ENCODE assay signal across 1 cellular context in the genomic region with DNA sequence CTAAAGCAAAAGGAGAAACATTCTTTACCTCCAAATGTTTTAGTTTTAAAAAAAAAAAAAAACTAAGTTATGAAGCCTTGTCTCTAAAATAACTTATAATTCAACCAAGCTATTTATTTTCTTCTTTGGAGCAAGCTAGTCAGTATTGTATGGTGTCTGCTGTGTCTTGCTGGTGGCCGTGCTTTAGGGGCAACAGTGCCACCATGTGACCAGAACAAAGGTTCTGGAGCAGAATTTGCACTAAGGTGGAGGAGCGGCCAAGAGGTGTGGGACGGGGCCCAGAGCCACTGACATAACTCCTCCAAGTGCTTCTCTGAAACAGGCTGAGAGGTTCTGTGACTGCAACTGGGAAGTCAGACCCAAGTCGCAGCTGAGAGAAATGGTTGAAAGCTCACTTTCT.
A peak's percentile ranks its signal among the peaks of the same experiment; 100 is the strongest.
TF ChIP-seq lines count a peak whose summit lies in the region.

No MANE protein-coding gene starts in this region.

TF ChIP-seq in K562, 482 proteins besides CTCF, POLR2A, EP300 and RAD21:
- TF ChIP-seq USF2 (CRISPR knock-in tag; IDR thresholded peaks at IDR 0.05) (peak; percentile 52; the same call in 1 of the 2 replicates), POLR2AphosphoS2 (IDR thresholded peaks at IDR 0.05; ENCODE audit: low read length) (no peak; the same call in 1 of the 2 replicates)
